Comparison of ENCODE assay signal across 25 cellular contexts in genomic region chr20:12345978-12346377, GRCh38.
"Had no signal": no experiment of that assay in that cellular context is flagged by ENCODE, and none has a peak within 500 bp of the region (broad histone marks: within the 10 kb centered on the region; RNA-seq: fewer than 3 reads in every experiment).

No MANE protein-coding gene starts in this region.

- H3K27ac ChIP-seq: left ventricle myocardium inferior, ovary, sigmoid colon, spleen, suprapubic skin, thoracic aorta, tibial artery, uterus had no signal

- FAIRE-seq: small intestine had no signal

- H3K4me1 ChIP-seq: left ventricle myocardium inferior, sigmoid colon, spleen, suprapubic skin, tibial artery, uterus had no signal

- H3K27me3 Mint-ChIP-seq: naive thymus-derived CD4-positive, alpha-beta T cell; natural killer cell treated with Interleukin-12 subunit alpha and Interleukin-12 subunit beta and Interleukin-15 and Interleukin-18, amount 100 ng/mL, for 72 hours; progenitor cell of endocrine pancreas; stimulated activated naive CD8-positive, alpha-beta T cell treated with anti-CD3 and anti-CD28 coated beads, Interleukin-15, Interleukin-2, amounts not matched to agents 100 ng/mL and 50 ng/mL, for 24 hours had no signal

- DNase-seq: hypothalamus; immature natural killer cell; islet precursor cell; left ventricle myocardium inferior; mesendoderm; naive thymus-derived CD4-positive, alpha-beta T cell; ovary; retina; right cardiac atrium; sigmoid colon; small intestine; spleen; stimulated activated CD4-positive, alpha-beta T cell treated with anti-CD3 and anti-CD28 coated beads, Interleukin-4, amount 100 ng/mL, for 24 hours; stimulated activated naive CD4-positive, alpha-beta T cell; tibial artery; trophoblast cell; uterus had no signal

- H3K27ac Mint-ChIP-seq: immature natural killer cell; mesothelial cell of epicardium; naive thymus-derived CD4-positive, alpha-beta T cell; natural killer cell treated with Interleukin-12 subunit alpha and Interleukin-12 subunit beta and Interleukin-15 and Interleukin-18, amount 100 ng/mL, for 72 hours; progenitor cell of endocrine pancreas; stimulated activated effector memory CD8-positive, alpha-beta T cell treated with anti-CD3 and anti-CD28 coated beads, Interleukin-12 subunit alpha, Interleukin-12 subunit beta, amount 100 ng/mL, for 72 hours; stimulated activated naive CD8-positive, alpha-beta T cell treated with anti-CD3 and anti-CD28 coated beads, Interleukin-15, Interleukin-2, amounts not matched to agents 100 ng/mL and 50 ng/mL, for 24 hours had no signal

- ATAC-seq: naive thymus-derived CD4-positive, alpha-beta T cell; natural killer cell treated with Interleukin-12 subunit alpha and Interleukin-12 subunit beta and Interleukin-15 and Interleukin-18, amount 100 ng/mL, for 72 hours; right cardiac atrium; stimulated activated effector memory CD8-positive, alpha-beta T cell treated with anti-CD3 and anti-CD28 coated beads, Interleukin-12 subunit alpha, Interleukin-12 subunit beta, amount 100 ng/mL, for 72 hours had no signal

- H3K4me3 Mint-ChIP-seq: immature natural killer cell; mesothelial cell of epicardium; naive thymus-derived CD4-positive, alpha-beta T cell; natural killer cell treated with Interleukin-12 subunit alpha and Interleukin-12 subunit beta and Interleukin-15 and Interleukin-18, amount 100 ng/mL, for 72 hours; stimulated activated effector memory CD8-positive, alpha-beta T cell treated with anti-CD3 and anti-CD28 coated beads, Interleukin-12 subunit alpha, Interleukin-12 subunit beta, amount 100 ng/mL, for 72 hours; stimulated activated naive CD8-positive, alpha-beta T cell treated with anti-CD3 and anti-CD28 coated beads, Interleukin-15, Interleukin-2, amounts not matched to agents 100 ng/mL and 50 ng/mL, for 24 hours had no signal

- H3K4me1 Mint-ChIP-seq: immature natural killer cell; mesothelial cell of epicardium; stimulated activated effector memory CD8-positive, alpha-beta T cell treated with anti-CD3 and anti-CD28 coated beads, Interleukin-12 subunit alpha, Interleukin-12 subunit beta, amount 100 ng/mL, for 72 hours had no signal

- H3K27me3 ChIP-seq: ovary, sigmoid colon, spleen, suprapubic skin, tibial artery, uterus had no signal

- H3K36me3 ChIP-seq: left ventricle myocardium inferior, ovary, sigmoid colon, spleen, suprapubic skin, thoracic aorta, tibial artery, uterus had no signal

- H3K36me3 Mint-ChIP-seq: immature natural killer cell; mesothelial cell of epicardium; natural killer cell treated with Interleukin-12 subunit alpha and Interleukin-12 subunit beta and Interleukin-15 and Interleukin-18, amount 100 ng/mL, for 72 hours; stimulated activated effector memory CD8-positive, alpha-beta T cell treated with anti-CD3 and anti-CD28 coated beads, Interleukin-12 subunit alpha, Interleukin-12 subunit beta, amount 100 ng/mL, for 72 hours had no signal

- H3K4me3 ChIP-seq: left ventricle myocardium inferior, lung, ovary, sigmoid colon, spleen, suprapubic skin, thoracic aorta, tibial artery, uterus had no signal

- H3K9me3 ChIP-seq: left ventricle myocardium inferior, ovary, sigmoid colon, spleen, suprapubic skin, thoracic aorta, tibial artery, uterus had no signal
